In the genomic region with DNA sequence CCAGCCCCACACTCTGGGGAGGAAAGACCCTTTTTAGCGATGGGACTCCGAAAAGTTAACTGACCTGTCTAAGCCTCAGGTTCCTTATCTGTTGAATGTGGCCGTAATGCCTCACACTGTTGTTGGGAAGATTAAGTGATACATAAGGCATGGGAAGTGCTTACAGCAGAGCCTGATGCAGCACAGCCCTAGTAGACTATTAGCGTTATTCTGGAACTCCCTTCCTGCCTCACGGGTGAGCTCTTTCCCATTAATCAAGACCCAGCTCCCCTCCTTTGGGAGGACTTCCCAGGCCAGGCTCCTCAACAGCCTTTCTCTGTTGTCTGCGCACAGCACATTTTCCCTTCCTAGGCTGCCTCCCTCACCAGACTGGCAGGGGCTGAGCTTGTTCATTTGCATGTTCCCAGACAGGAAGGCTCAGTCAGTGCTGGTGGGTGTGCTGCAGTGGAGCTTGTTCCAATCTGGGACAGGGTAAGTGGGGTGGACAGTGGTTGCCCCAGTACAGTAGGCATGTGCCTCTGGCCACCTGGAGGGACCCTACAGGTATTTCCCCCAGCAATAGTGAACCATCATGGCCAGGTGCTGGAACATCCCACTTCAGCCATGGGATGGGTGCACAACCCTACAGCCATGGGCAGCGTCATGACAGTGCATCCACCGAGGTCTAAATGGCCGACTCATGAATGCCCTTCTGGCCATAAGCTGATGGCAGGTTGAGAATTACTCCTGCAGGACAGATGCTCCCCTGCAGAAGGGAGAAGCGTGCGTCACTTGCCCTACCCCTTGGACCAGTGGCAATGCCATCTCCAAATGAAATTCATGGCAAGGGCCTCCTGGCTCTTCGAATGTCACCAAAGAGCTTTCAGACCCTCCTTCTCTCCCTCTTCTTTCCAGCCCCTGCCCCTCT, we compare ENCODE assay signal across 11 cellular contexts. TPM values are rescaled to one million over a fixed set of nuclear protein-coding genes. Genes with fewer than 3 reads are reported as not detected.
DNase-seq lines count a peak whose midpoint lies in the region; ATAC-seq and TF ChIP-seq lines count a peak whose summit lies in the region.
"Had no signal": no experiment of that assay in that cellular context is flagged by ENCODE, and none has a peak within 500 bp of the region (broad histone marks: within the 10 kb centered on the region; RNA-seq: fewer than 3 reads in every experiment).

No MANE protein-coding gene starts in this region.

- H3K4me1 Mint-ChIP-seq in T-helper 2 cell treated with Interferon-gamma antibody and Interleukin-4, amounts not matched to agents 5 μg/mL and 100 μg/mL, for 36 hours (ENCODE audit: low read depth) = peaks cover 61% of the 10 kb centered on the region

- ATAC-seq in HG03521 (IDR thresholded peaks at IDR 0.05; ENCODE audit: unreplicated experiment) (peak; percentile 15), HG03045 (IDR thresholded peaks at IDR 0.05; ENCODE audit: unreplicated experiment) (no peak)

- H3K36me3 Mint-ChIP-seq in T-helper 2 cell treated with Interferon-gamma antibody and Interleukin-4, amounts not matched to agents 5 μg/mL and 100 μg/mL, for 36 hours (ENCODE audit: low read depth) = no peaks in the 10 kb centered on the region

- H3K4me3 ChIP-seq in skin epidermis = no peak overlapping the region
- H3K4me3 ChIP-seq: esophagus squamous epithelium had no signal

- H3K27ac Mint-ChIP-seq in T-helper 2 cell treated with Interferon-gamma antibody and Interleukin-4, amounts not matched to agents 5 μg/mL and 100 μg/mL, for 36 hours = peak overlapping the region; percentile 96

- TF ChIP-seq CTCF in GM13977 (IDR thresholded peaks at IDR 0.05; ENCODE audit: extremely low read depth, insufficient read depth, missing control alignments) = no peak

- no peaks in the 10 kb centered on the region for H3K9me3 Mint-ChIP-seq in T-helper 2 cell treated with Interferon-gamma antibody and Interleukin-4, amounts not matched to agents 5 μg/mL and 100 μg/mL, for 36 hours

- H3K4me3 Mint-ChIP-seq in T-helper 2 cell treated with Interferon-gamma antibody and Interleukin-4, amounts not matched to agents 5 μg/mL and 100 μg/mL, for 36 hours = peak overlapping the region; percentile 64

- in situ Hi-C loops in GM13977 (cut with MboI; ENCODE audit: low pct_unique_long_range_greater_than_20kb, low sequenced_read_pairs, unreplicated experiment) = no loop called here

- peak overlapping the region in 15 of 21 experiments; percentile 3 to 89 (median 52) for H3K27ac ChIP-seq in skin epidermis

- DNase-seq in T-helper 2 cell treated with Interferon-gamma antibody and Interleukin-4, amounts not matched to agents 5 μg/mL and 100 μg/mL, for 36 hours (ENCODE audit: low spot score) = no peak
- DNase-seq in T-helper 2 cell (no peak), dermis blood vessel endothelial cell (peak; percentile 33), GM13977 (ENCODE audit: low spot score) (no peak), SW 1271 (lab: John Stamatoyannopoulos, UW) (no peak)
- DNase-seq: 8988T, esophagus squamous epithelium, SK-N-SH had no signal

- H3K27me3 Mint-ChIP-seq in T-helper 2 cell treated with Interferon-gamma antibody and Interleukin-4, amounts not matched to agents 5 μg/mL and 100 μg/mL, for 36 hours (ENCODE audit: low read depth) = no peaks in the 10 kb centered on the region

RNA-seq across cellular contexts. Expression of a gene that starts 5.8 kb away (rescaled TPM):
- total RNA-seq in dermis blood vessel endothelial cell = 0.23 and 0.51 TPM in 2 replicates

RNA-seq across cellular contexts. Expression of a gene that starts 57.6 kb away (rescaled TPM):
- total RNA-seq in dermis blood vessel endothelial cell = 43.2 and 71.7 TPM in 2 replicates
